9 cellular contexts compared by ENCODE assay signal in the genomic region with DNA sequence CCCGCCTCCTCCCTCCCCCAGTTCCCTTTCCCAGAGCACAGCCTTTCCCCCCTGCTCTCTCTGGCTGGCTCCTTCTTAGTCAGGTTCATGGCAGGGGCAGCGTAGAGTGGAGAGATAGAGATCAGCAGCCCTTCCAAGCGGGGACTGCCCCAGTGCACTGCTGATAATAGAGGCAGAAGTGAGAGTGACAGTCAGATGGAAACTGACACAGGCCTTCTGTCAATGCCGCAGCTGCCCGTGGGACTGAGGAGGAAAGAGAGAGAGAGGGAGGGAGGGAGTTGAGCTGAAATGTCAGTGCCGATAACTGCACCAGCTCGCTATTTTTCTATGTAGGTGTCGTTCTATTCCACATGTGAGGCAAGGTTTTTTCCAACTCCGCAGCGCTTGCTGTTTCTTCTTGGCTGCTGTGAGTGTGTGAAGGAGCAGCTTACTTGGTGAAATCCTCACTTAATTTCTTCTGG.
DNase-seq lines count a peak whose midpoint lies in the region; ATAC-seq, FAIRE-seq and TF ChIP-seq lines count a peak whose summit lies in the region.
"Had no signal": no experiment of that assay in that cellular context is flagged by ENCODE, and none has a peak within 500 bp of the region (broad histone marks: within the 10 kb centered on the region; RNA-seq: fewer than 3 reads in every experiment).

No MANE protein-coding gene starts in this region.

- TF ChIP-seq EP300 in gastroesophageal sphincter (IDR thresholded peaks at IDR 0.05): no peak

- TF ChIP-seq CTCF in gastroesophageal sphincter (IDR thresholded peaks at IDR 0.05) (no peak), kidney (IDR thresholded peaks at IDR 0.05; ENCODE audit: borderline replicate concordance, extremely low read depth, insufficient read depth) (no peak)

- H3K4me1 ChIP-seq in gastroesophageal sphincter: peaks cover 0 to 8% (median 0%) of the 10 kb centered on the region in 3 donors
- H3K4me1 ChIP-seq in kidney (ENCODE audit: control insufficient read depth in 1 of 2, insufficient read depth in 1 of 2, low read depth in 1 of 2, low read length in 2 of 2): no peaks in the 10 kb centered on the region

- DNase-seq in activated CD4-positive, alpha-beta T cell treated with anti-CD3 and anti-CD28 coated beads, Interleukin-2, amount 50 U/mL, for 48 hours: peak; percentile 20 to 28
- DNase-seq in activated CD4-positive, alpha-beta T cell treated with anti-CD3 and anti-CD28 coated beads for 4 hours: no peak
- peak; percentile 29 for DNase-seq in NCI-H2227 (lab: John Stamatoyannopoulos, UW; ENCODE audit: unreplicated experiment)
- DNase-seq in retina: peak; percentile 90
- DNase-seq in kidney: no peak
- no peak for DNase-seq in activated CD8-positive, alpha-beta memory T cell treated with anti-CD3 and anti-CD28 coated beads for 24 hours

- peak overlapping the region in 1 of 2 donors; percentile 33 for H3K4me3 ChIP-seq in gastroesophageal sphincter
- H3K4me3 ChIP-seq in kidney (ENCODE audit: low read length in 2 of 2): peak overlapping the region in 1 of 2 donors; percentile 41
- H3K4me3 ChIP-seq: skin epidermis had no signal

- H3K27me3 ChIP-seq in gastroesophageal sphincter: no peaks in the 10 kb centered on the region

- WGBS in gastroesophageal sphincter (ENCODE audit: low coverage in 1 of 2), 2 donors: 0 to 6% methylated on average over 8 of the region's 10 CpGs

- peak; percentile 100 for ATAC-seq in HG02588 (IDR thresholded peaks at IDR 0.05; ENCODE audit: unreplicated experiment)
- ATAC-seq in gastroesophageal sphincter: peak; percentile 25

- H3K9me3 ChIP-seq in gastroesophageal sphincter (no peaks in the 10 kb centered on the region), kidney (ENCODE audit: control insufficient read depth in 1 of 2, low read length in 2 of 2) (no peaks in the 10 kb centered on the region)

- intact Hi-C loops in kidney (cut with DNase I): no loop called here

- H3K36me3 ChIP-seq in gastroesophageal sphincter (no peaks in the 10 kb centered on the region), kidney (ENCODE audit: control insufficient read depth in 1 of 2, insufficient read depth in 2 of 2, low read length in 2 of 2) (no peaks in the 10 kb centered on the region)

- no peak overlapping the region for H3K9ac ChIP-seq in kidney (ENCODE audit: low read length in 2 of 2)

- FAIRE-seq in kidney (lab: Jason Lieb, UNC): no peak

- no peak for TF ChIP-seq POLR2A in gastroesophageal sphincter (IDR thresholded peaks at IDR 0.05)

- no peak overlapping the region for H3K27ac ChIP-seq in gastroesophageal sphincter
- no peak overlapping the region for H3K27ac ChIP-seq in kidney (ENCODE audit: low read depth in 2 of 2, low read length in 2 of 2)
- H3K27ac ChIP-seq: skin epidermis had no signal

Comparison
In these comparisons a context has a peak if more than half of its experiments do, and no peak if none do; other contexts are left out.
1. DNase-seq: peak in activated CD4-positive, alpha-beta T cell treated with anti-CD3 and anti-CD28 coated beads, Interleukin-2, amount 50 U/mL, for 48 hours (2 of 2), NCI-H2227 (single experiment) and retina (single experiment); none in activated CD4-positive, alpha-beta T cell treated with anti-CD3 and anti-CD28 coated beads for 4 hours (0 of 2), kidney (single experiment) and activated CD8-positive, alpha-beta memory T cell treated with anti-CD3 and anti-CD28 coated beads for 24 hours (single experiment).